In the genomic region with DNA sequence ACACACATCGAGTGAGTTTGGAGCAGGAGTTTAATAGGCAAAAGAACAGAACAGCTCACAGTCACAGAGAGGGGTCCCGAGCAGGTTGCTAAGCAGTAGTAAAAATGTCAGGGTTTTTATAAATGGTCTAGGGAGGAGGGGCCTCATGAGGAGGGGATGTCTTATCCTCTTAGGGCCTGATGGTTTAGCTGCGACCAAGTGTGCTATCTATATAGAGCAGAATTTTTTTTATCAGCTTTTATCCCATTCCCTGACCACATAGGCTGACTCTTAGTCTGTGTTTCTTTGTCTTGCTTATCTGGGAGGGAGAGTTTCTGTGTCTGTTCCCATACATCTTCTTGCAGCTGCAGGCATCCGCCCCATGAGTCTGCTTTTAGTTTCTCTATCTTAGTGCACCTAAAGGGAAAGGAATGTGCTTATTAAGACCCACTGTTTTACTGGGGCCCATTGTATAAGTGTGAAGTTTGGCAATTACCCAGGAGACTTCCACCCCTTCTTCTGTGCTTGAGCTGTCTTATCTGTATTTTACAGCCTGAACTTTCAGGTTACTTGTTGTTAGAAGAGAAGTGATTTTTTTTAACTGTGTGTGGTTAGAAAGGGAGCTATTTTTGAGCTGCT, we compare ENCODE assay signal across 8 cellular contexts. TPM values are rescaled to one million over a fixed set of nuclear protein-coding genes. Genes with fewer than 3 reads are reported as not detected.
A peak's percentile ranks its signal among the peaks of the same experiment; 100 is the strongest.
DNase-seq lines count a peak whose midpoint lies in the region; ATAC-seq and TF ChIP-seq lines count a peak whose summit lies in the region.

No MANE protein-coding gene starts in this region.

- no peak overlapping the region for H3K4me3 ChIP-seq in mucosa of descending colon

- DNase-seq in MCF 10A (ENCODE audit: unreplicated experiment) (no peak), mucosa of descending colon (no peak), HPDE6-E6E7 (ENCODE audit: extremely low spot score) (no peak), SIG-M5 treated with dmso at 0.1 percent for 504 hours (lab: John Stamatoyannopoulos, UW; ENCODE audit: unreplicated experiment) (no peak)
- DNase-seq in stimulated activated CD4-positive, alpha-beta T cell treated with anti-CD3 and anti-CD28 coated beads, Interleukin-12 subunit alpha, Interleukin-12 subunit beta, amount 100 ng/mL, for 4 hours, result no peak
- no peak for DNase-seq in stimulated activated CD4-positive, alpha-beta T cell treated with anti-CD3 and anti-CD28 coated beads, Interleukin-4, amount 100 ng/mL, for 24 hours

- CTCF ChIA-PET in MCF 10A (lab: Yijun Ruan, JAX), result interaction anchor here (0.6 to 5.2 kb wide), 5 partner anchors 11 to 395 kb away, joined by 4 to 20 read pairs (median 5); no protein-coding TSS in a partner anchor

- peak overlapping the region; percentile 71 for H3K4me3 Mint-ChIP-seq in MCF 10A (ENCODE audit: unreplicated experiment)

- intact Hi-C loops in MCF 10A (cut with micrococcal nuclease), result loop anchor here (1.0 to 5.0 kb wide), 2 partner anchors 57 to 75 kb away; partner anchors contain the start of gene ANXA4
- intact Hi-C loops in mucosa of descending colon (cut with DNase I, micrococcal nuclease), result no loop called here

- POLR2A ChIA-PET in MCF 10A (lab: Yijun Ruan, JAX), result interaction anchor here (0.6 to 3.0 kb wide), 8 partner anchors 13 to 74 kb away, joined by 3 to 22 read pairs (median 3); partner anchors contain the start of gene ANXA4

- H3K27me3 Mint-ChIP-seq in MCF 10A (ENCODE audit: insufficient read depth, unreplicated experiment), result no peaks in the 10 kb centered on the region

- peak overlapping the region; percentile 88 for H3K27ac Mint-ChIP-seq in MCF 10A (ENCODE audit: low read depth, unreplicated experiment)

- H3K9me3 ChIP-seq in mucosa of descending colon, result no peaks in the 10 kb centered on the region

- peaks cover 21% of the 10 kb centered on the region for H3K4me1 ChIP-seq in mucosa of descending colon (ENCODE audit: low read depth)

- BruUV-seq in MCF 10A (replicated peaks; lab: Mats Ljungman, UMichigan), result no TSS peak

- TF ChIP-seq CTCF in MCF 10A (IDR thresholded peaks at IDR 0.05; ENCODE audit: unreplicated experiment) (no peak), mucosa of descending colon (IDR thresholded peaks at IDR 0.05) (no peak)

- ATAC-seq in GM18511 (IDR thresholded peaks at IDR 0.05; ENCODE audit: unreplicated experiment) (peak; percentile 72), HG03460 (IDR thresholded peaks at IDR 0.05; ENCODE audit: unreplicated experiment) (peak; percentile 41), mucosa of descending colon (peak; percentile 49)

- no peaks in the 10 kb centered on the region for H3K36me3 ChIP-seq in mucosa of descending colon (ENCODE audit: low read depth)

- H3K9me3 Mint-ChIP-seq in MCF 10A (ENCODE audit: unreplicated experiment), result no peaks in the 10 kb centered on the region

- H3K4me1 Mint-ChIP-seq in MCF 10A (ENCODE audit: insufficient read depth, unreplicated experiment), result peaks cover 28% of the 10 kb centered on the region

- peaks cover 28% of the 10 kb centered on the region for H3K36me3 Mint-ChIP-seq in MCF 10A (ENCODE audit: insufficient read depth, unreplicated experiment)

RNA-seq across cellular contexts. Expression of gene GMCL1, which starts 30.4 kb away (rescaled TPM):
- total RNA-seq in MCF 10A (2022) (13.2 and 13.6 TPM in 2 replicates), mucosa of descending colon (10 to 100 TPM; 13.5 to 30.2 (median 18.8) TPM)

RNA-seq across cellular contexts. Expression of gene ANXA4, which starts 57.1 kb away (rescaled TPM):
- total RNA-seq in MCF 10A (2022) (79.8 and 82.9 TPM in 2 replicates), mucosa of descending colon (100 to 1,000 TPM; 176 to 345 (median 228) TPM)
